Comparison of ENCODE assay signal across 1 cellular context in genomic region chr14:89349196-89350008, GRCh38.
TF ChIP-seq lines count a peak whose summit lies in the region.

No MANE protein-coding gene starts in this region.

TF ChIP-seq in GM12878, 131 proteins besides CTCF, POLR2A, EP300 and RAD21 (continued from another document):
- TF ChIP-seq ZBTB33 (IDR thresholded peaks at IDR 0.05) (no peak), RBBP5 (conservative IDR thresholded peaks at IDR 0.05) (no peak), MAX (IDR thresholded peaks at IDR 0.05; ENCODE audit: low read depth, low read length) (no peak), NRF1 (conservative IDR thresholded peaks at IDR 0.05; ENCODE audit: low read depth, low read length) (no peak), HDAC2 (IDR thresholded peaks at IDR 0.05) (no peak)
